Comparison of ENCODE assay signal across 10 cellular contexts in the genomic region with DNA sequence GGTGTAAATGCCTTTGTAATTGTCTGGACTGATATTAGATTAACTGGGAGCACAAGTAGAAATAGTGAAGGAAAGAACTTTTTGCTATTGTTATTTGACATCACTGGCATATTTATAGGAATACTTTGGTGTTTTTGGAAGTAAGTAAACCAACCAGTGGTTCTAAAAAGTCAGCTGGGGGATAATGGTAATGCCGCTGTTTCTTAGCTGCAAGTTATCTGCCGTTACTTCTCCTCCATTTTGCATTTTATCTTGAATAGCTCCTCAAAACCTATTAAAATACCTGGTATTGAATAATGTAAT. TPM values are rescaled to one million over a fixed set of nuclear protein-coding genes. Genes with fewer than 3 reads are reported as not detected.
DNase-seq lines count a peak whose midpoint lies in the region; ATAC-seq and TF ChIP-seq lines count a peak whose summit lies in the region.
"Had no signal": no experiment of that assay in that cellular context is flagged by ENCODE, and none has a peak within 500 bp of the region (broad histone marks: within the 10 kb centered on the region; RNA-seq: fewer than 3 reads in every experiment).

No MANE protein-coding gene starts in this region.

- H3K9me3 ChIP-seq in CD8-positive, alpha-beta T cell (ENCODE audit: low read length) = no peaks in the 10 kb centered on the region
- H3K9me3 ChIP-seq in PC-9 (ENCODE audit: insufficient read depth, low read depth) = no peaks in the 10 kb centered on the region
- no peaks in the 10 kb centered on the region for H3K9me3 ChIP-seq in duodenal mucosa (ENCODE audit: control insufficient read depth in 1 of 2, low read length in 2 of 2)
- no peaks in the 10 kb centered on the region for H3K9me3 ChIP-seq in psoas muscle
- no peaks in the 10 kb centered on the region for H3K9me3 ChIP-seq in prostate gland
- H3K9me3 ChIP-seq: SJCRH30 had no signal

- peak overlapping the region; percentile 59 for H3K4me3 Mint-ChIP-seq in CD8-positive, alpha-beta T cell

- WGBS in psoas muscle, 3 donors = 94 to 98% (median 95%) methylated on average over 2 of the region's 2 CpGs
- WGBS in prostate gland = 83% methylated on average over 2 of the region's 2 CpGs

- POLR2A ChIA-PET in CD8-positive, alpha-beta T cell (lab: Charles Lee) = interaction anchor here (1.0 to 1.8 kb wide), 4 partner anchors 9 to 61 kb away, joined by 3 to 4 read pairs (median 4); no protein-coding TSS in a partner anchor
- POLR2A ChIA-PET in PC-9 (lab: Charles Lee; ENCODE audit: unreplicated experiment) = no interaction called here

- H4K20me1 ChIP-seq in PC-9 (ENCODE audit: insufficient read depth) = peaks cover 14% of the 10 kb centered on the region; the same call in 1 of the 2 replicates

- no peak overlapping the region for H3K27ac ChIP-seq in CD8-positive, alpha-beta T cell (ENCODE audit: low read depth, low read length)
- H3K27ac ChIP-seq in PC-9 (no peak overlapping the region), duodenal mucosa (ENCODE audit: low read depth, low read length) (peak overlapping the region; percentile 43), psoas muscle (peak overlapping the region; percentile 77), prostate gland (peak overlapping the region in 1 of 2 donors; percentile 58)
- H3K27ac ChIP-seq: SJCRH30 had no signal

- H3F3A ChIP-seq in PC-9 (ENCODE audit: insufficient read depth, low read depth) = peaks cover 9% of the 10 kb centered on the region; the same call in 1 of the 2 replicates

- no peaks in the 10 kb centered on the region for H3K9me2 ChIP-seq in PC-9 (ENCODE audit: insufficient read depth)

- no peaks in the 10 kb centered on the region for H3K36me3 ChIP-seq in CD8-positive, alpha-beta T cell (ENCODE audit: insufficient read depth, low read length)
- peaks cover 7% of the 10 kb centered on the region; the same call in 1 of the 2 replicates for H3K36me3 ChIP-seq in PC-9 (ENCODE audit: low read depth)
- no peaks in the 10 kb centered on the region for H3K36me3 ChIP-seq in duodenal mucosa (ENCODE audit: control insufficient read depth in 1 of 2, insufficient read depth in 2 of 2, low read length in 2 of 2)
- peaks cover 0 to 3% of the 10 kb centered on the region in 2 donors for H3K36me3 ChIP-seq in psoas muscle (ENCODE audit: insufficient read depth in 1 of 2, low read depth in 1 of 2)
- H3K36me3 ChIP-seq in prostate gland = no peaks in the 10 kb centered on the region
- H3K36me3 ChIP-seq: SJCRH30 had no signal

- peaks cover 16% of the 10 kb centered on the region for H3K36me3 Mint-ChIP-seq in CD8-positive, alpha-beta T cell

- no peak overlapping the region for H3K4me3 ChIP-seq in CD8-positive, alpha-beta T cell (ENCODE audit: low read depth, low read length)
- H3K4me3 ChIP-seq in PC-9 (no peak overlapping the region), duodenal mucosa (ENCODE audit: low read depth in 1 of 2, low read length in 2 of 2) (no peak overlapping the region), psoas muscle (peak overlapping the region; percentile 99), prostate gland (no peak overlapping the region)
- H3K4me3 ChIP-seq: SJCRH30 had no signal

- no peak overlapping the region for H3K9ac ChIP-seq in duodenal mucosa (ENCODE audit: low read depth in 1 of 2, low read length in 2 of 2)

- peaks cover 80% of the 10 kb centered on the region for H3K4me1 ChIP-seq in CD8-positive, alpha-beta T cell (ENCODE audit: insufficient read depth, low read length)
- H3K4me1 ChIP-seq in PC-9 (replicated peaks; ENCODE audit: insufficient read depth) (peaks cover 41% of the 10 kb centered on the region), duodenal mucosa (ENCODE audit: control insufficient read depth in 1 of 2, insufficient read depth in 2 of 2, low read length in 2 of 2) (peaks cover 37 to 45% of the 10 kb centered on the region in 2 donors), psoas muscle (peaks cover 80% of the 10 kb centered on the region), prostate gland (replicated peaks) (peaks cover 11% of the 10 kb centered on the region)

- DNase-seq in CD8-positive, alpha-beta T cell = no peak
- DNase-seq in PC-9 (no peak), psoas muscle (no peak), prostate gland (ENCODE audit: low spot score) (no peak)
- no peak for DNase-seq in stimulated activated CD4-positive, alpha-beta T cell treated with anti-CD3 and anti-CD28 coated beads, Interleukin-2, amount 100 ng/mL, for 24 hours
- DNase-seq: NCI-H2107, SJCRH30 had no signal

- H3K27me3 Mint-ChIP-seq in CD8-positive, alpha-beta T cell (ENCODE audit: low read depth) = no peaks in the 10 kb centered on the region

- no peak for TF ChIP-seq CTCF in CD8-positive, alpha-beta T cell (IDR thresholded peaks at IDR 0.05)
- TF ChIP-seq CTCF in PC-9 (conservative IDR thresholded peaks at IDR 0.05) = no peak
- TF ChIP-seq CTCF in psoas muscle (IDR thresholded peaks at IDR 0.05) = no peak
- no peak for TF ChIP-seq CTCF in prostate gland (IDR thresholded peaks at IDR 0.05)

- H3K4me2 ChIP-seq in PC-9 = peak overlapping the region; percentile 98

- CTCF ChIA-PET in CD8-positive, alpha-beta T cell (lab: Charles Lee) = interaction anchor here (1.0 to 2.6 kb wide), 6 partner anchors 9 to 335 kb away, joined by 3 to 10 read pairs (median 4); no protein-coding TSS in a partner anchor
- CTCF ChIA-PET in PC-9 (lab: Charles Lee) = interaction anchor here (1.0 kb wide), 1 partner anchor 73 kb away, joined by 3 read pairs; no protein-coding TSS in a partner anchor

- no peaks in the 10 kb centered on the region for H3K9me3 Mint-ChIP-seq in CD8-positive, alpha-beta T cell

- no peaks in the 10 kb centered on the region for H3K27me3 ChIP-seq in CD8-positive, alpha-beta T cell (ENCODE audit: insufficient read depth, low read length)
- no peaks in the 10 kb centered on the region for H3K27me3 ChIP-seq in PC-9 (ENCODE audit: insufficient read depth, low read depth)
- no peaks in the 10 kb centered on the region for H3K27me3 ChIP-seq in duodenal mucosa (ENCODE audit: control insufficient read depth in 1 of 2, insufficient read depth in 2 of 2, low read length in 2 of 2)
- H3K27me3 ChIP-seq in psoas muscle (ENCODE audit: insufficient read depth in 3 of 3, low read length in 2 of 3) = no peaks in the 10 kb centered on the region
- H3K27me3 ChIP-seq in prostate gland (replicated peaks; ENCODE audit: insufficient read depth) = no peaks in the 10 kb centered on the region
- H3K27me3 ChIP-seq: SJCRH30 had no signal

- H3K4me1 Mint-ChIP-seq in CD8-positive, alpha-beta T cell (ENCODE audit: low read depth) = peaks cover 83% of the 10 kb centered on the region

- no peak for ATAC-seq in CD8-positive, alpha-beta T cell
- ATAC-seq in psoas muscle (no peak), esophagus mucosa (no peak), HG02884 (IDR thresholded peaks at IDR 0.05; ENCODE audit: unreplicated experiment) (no peak)

- H3K27ac Mint-ChIP-seq in CD8-positive, alpha-beta T cell = peak overlapping the region; percentile 56

- no peak overlapping the region for H2AFZ ChIP-seq in PC-9

- no peak for TF ChIP-seq POLR2A in prostate gland (IDR thresholded peaks at IDR 0.05)

- BruUV-seq in PC-9 (replicated peaks; lab: Mats Ljungman, UMichigan) = no TSS peak

- peaks cover 85% of the 10 kb centered on the region for H3K79me2 ChIP-seq in PC-9 (ENCODE audit: low read depth)

- intact Hi-C loops in CD8-positive, alpha-beta T cell (cut with DNase I, micrococcal nuclease) = loop anchor here (5.0 to 10.0 kb wide), 2 partner anchors 33 to 699 kb away; partner anchors contain the start of gene SLC9A8 (in 1 of the 2)
- intact Hi-C loops in PC-9 (cut with micrococcal nuclease; ENCODE audit: unreplicated experiment) = no loop called here
- intact Hi-C loops in psoas muscle (cut with DNase I) = no loop called here
- intact Hi-C loops in prostate gland (cut with DNase I) = loop anchor here (5.0 kb wide), 1 partner anchor 58 kb away; no protein-coding TSS in a partner anchor

RNA-seq across cellular contexts. Expression of gene PTPN1, which starts 3.8 kb away (rescaled TPM):
- total RNA-seq in CD8-positive, alpha-beta T cell = 10 to 100 TPM; 96.0 to 97.5 TPM
- total RNA-seq in PC-9 (2021) = 46.3 and 59.8 TPM in 2 replicates
- total RNA-seq in psoas muscle = 100 to 1,000 TPM in 1 of 4 donors, 10 to 100 TPM in 3; 29.7 to 112 (median 56.3) TPM
- 100 to 1,000 TPM in 1 of 3 donors, 10 to 100 TPM in 2; 28.7 to 107 (median 46.1) TPM for polyA plus RNA-seq in psoas muscle
- total RNA-seq in prostate gland = 10 to 100 TPM; 28.5 to 46.6 TPM
- total RNA-seq in esophagus mucosa = 23.3 TPM

Comparison
In these comparisons a context has a peak if more than half of its experiments do, and no peak if none do; other contexts are left out.
1. H3K27ac ChIP-seq: peak in duodenal mucosa (single experiment) and psoas muscle (single experiment); none in CD8-positive, alpha-beta T cell (single experiment) and PC-9 (single experiment).
2. intact Hi-C loops: an anchor here in CD8-positive, alpha-beta T cell (5.0 to 10.0 kb wide) and prostate gland (5.0 kb wide); none called in PC-9 and psoas muscle.